20 cellular contexts compared by ENCODE assay signal in the genomic region with DNA sequence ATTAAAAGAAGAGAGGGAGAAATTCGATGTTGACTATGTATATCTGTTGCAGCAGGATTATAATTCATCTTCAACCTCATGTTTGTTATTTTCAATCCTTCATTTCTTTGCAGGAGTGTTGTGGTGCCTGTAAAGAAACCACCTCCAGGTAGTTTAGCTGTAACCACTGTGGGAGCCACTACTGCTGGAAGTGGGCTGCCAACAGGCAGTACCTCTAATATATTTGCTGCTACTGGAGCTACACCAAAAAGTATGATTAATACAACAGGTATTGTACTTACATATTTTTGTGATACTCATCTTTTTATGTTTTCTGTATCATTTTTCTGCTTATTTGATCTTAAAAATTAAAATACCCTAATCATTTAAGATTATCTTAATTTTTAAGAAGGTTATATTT.
"Had no signal": no experiment of that assay in that cellular context is flagged by ENCODE, and none has a peak within 500 bp of the region (broad histone marks: within the 10 kb centered on the region; RNA-seq: fewer than 3 reads in every experiment).

No MANE protein-coding gene starts in this region.

- H3K27me3 ChIP-seq: dorsolateral prefrontal cortex, right lobe of liver, thyroid gland had no signal

- H3K4me2 ChIP-seq: smooth muscle cell had no signal

- H3K4me1 ChIP-seq: lower lobe of right lung, right lobe of liver, thyroid gland had no signal

- FAIRE-seq: frontal cortex, keratinocyte had no signal

- H3K27ac ChIP-seq: dorsolateral prefrontal cortex, lower lobe of right lung, right lobe of liver, thyroid gland had no signal

- H3K9me3 ChIP-seq: lower lobe of right lung, right lobe of liver, thyroid gland had no signal

- H3K4me3 ChIP-seq: dorsolateral prefrontal cortex, lower lobe of right lung, right lobe of liver, smooth muscle cell, thyroid gland had no signal

- ATAC-seq: left ventricle myocardium superior; lower lobe of right lung; naive thymus-derived CD8-positive, alpha-beta T cell; right lobe of liver; stimulated activated naive CD8-positive, alpha-beta T cell treated with anti-CD3 and anti-CD28 coated beads, Interleukin-15, amount 100 ng/mL, for 72 hours had no signal

- DNase-seq: dorsolateral prefrontal cortex; effector CD4-positive, alpha-beta T cell; hypothalamus; immature natural killer cell; left ventricle myocardium superior; lower lobe of right lung; naive thymus-derived CD8-positive, alpha-beta T cell; nephron progenitor cell; nucleus accumbens; right lobe of liver; stimulated activated CD4-positive, alpha-beta T cell treated with anti-CD3 and anti-CD28 coated beads, Interleukin-12 subunit alpha, Interleukin-12 subunit beta, amount 100 ng/mL, for 4 hours; stimulated activated CD4-positive, alpha-beta T cell treated with anti-CD3 and anti-CD28 coated beads, Interleukin-1b, Interleukin-23, amount 100 ng/mL, for 48 hours; stimulated activated CD4-positive, alpha-beta T cell treated with anti-CD3 and anti-CD28 coated beads, Interleukin-4, amount 100 ng/mL, for 1 hour; stimulated activated CD8-positive, alpha-beta memory T cell treated with anti-CD3 and anti-CD28 coated beads, Interleukin-4, amount 100 ng/mL, for 48 hours; stimulated activated naive CD4-positive, alpha-beta T cell; stimulated activated naive CD8-positive, alpha-beta T cell treated with anti-CD3 and anti-CD28 coated beads, Interleukin-15, amount 100 ng/mL, for 72 hours; thyroid gland had no signal

- H3K36me3 ChIP-seq: lower lobe of right lung, right lobe of liver, thyroid gland had no signal
